In genomic region chr7:70693300-70693689, GRCh38 we compare ENCODE assay signal across 8 cellular contexts.
DNase-seq lines count a peak whose midpoint lies in the region; ATAC-seq and TF ChIP-seq lines count a peak whose summit lies in the region.

No MANE protein-coding gene starts in this region.

- H3K36me3 ChIP-seq in BJ (ENCODE audit: control insufficient read depth, insufficient read depth, low read length) = no peaks in the 10 kb centered on the region

- H3K4me3 ChIP-seq in BJ (ENCODE audit: low read depth, low read length) (peak overlapping the region; percentile 51), epithelial cell of esophagus (ENCODE audit: low read length) (peak overlapping the region; percentile 27)

- H3K27ac Mint-ChIP-seq in nephron progenitor cell = peak overlapping the region; percentile 92

- H3K4me3 Mint-ChIP-seq in nephron progenitor cell = peak overlapping the region; percentile 85

- no peak for ATAC-seq in GM21825 (IDR thresholded peaks at IDR 0.05; ENCODE audit: unreplicated experiment)
- ATAC-seq in GM21526 (IDR thresholded peaks at IDR 0.05; ENCODE audit: low FRiP score, unreplicated experiment) = no peak
- ATAC-seq in HG02970 (IDR thresholded peaks at IDR 0.05; ENCODE audit: low FRiP score, unreplicated experiment) = no peak

- no peak for TF ChIP-seq CTCF in BJ (IDR thresholded peaks at IDR 0.05; ENCODE audit: insufficient read depth, low read depth, low read length)
- no peak for TF ChIP-seq CTCF in epithelial cell of esophagus (IDR thresholded peaks at IDR 0.05; ENCODE audit: insufficient read depth, low read depth, low read length, missing control alignments)
- TF ChIP-seq CTCF in nephron progenitor cell (IDR thresholded peaks at IDR 0.05) = no peak

- H3K36me3 Mint-ChIP-seq in nephron progenitor cell (ENCODE audit: low read depth) = peaks cover 5% of the 10 kb centered on the region

- no peaks in the 10 kb centered on the region; the same call in 1 of the 2 replicates for H3K27me3 ChIP-seq in BJ (ENCODE audit: control insufficient read depth, insufficient read depth, low read length)

- CTCF ChIA-PET in BJ (lab: Yijun Ruan, JAX) = interaction anchor here (0.9 kb wide), 1 partner anchor 135 kb away, joined by 4 read pairs; no protein-coding TSS in a partner anchor

- peaks cover 11% of the 10 kb centered on the region for H3K27me3 Mint-ChIP-seq in nephron progenitor cell (ENCODE audit: low read depth, poor library complexity)

- DNase-seq in BJ (ENCODE audit: low read depth) (no peak), LHCN-M2 (ENCODE audit: low read depth) (peak; percentile 71), epithelial cell of esophagus (ENCODE audit: low read depth) (no peak), nephron progenitor cell (no peak), epidermal melanocyte (ENCODE audit: insufficient read length, low spot score) (no peak)

- H3K4me1 Mint-ChIP-seq in nephron progenitor cell = peaks cover 9% of the 10 kb centered on the region

- POLR2A ChIA-PET in BJ (lab: Charles Lee) = no interaction called here

- no peaks in the 10 kb centered on the region for H3K9me3 Mint-ChIP-seq in nephron progenitor cell
